Comparison of ENCODE assay signal across 26 cellular contexts in the genomic region with DNA sequence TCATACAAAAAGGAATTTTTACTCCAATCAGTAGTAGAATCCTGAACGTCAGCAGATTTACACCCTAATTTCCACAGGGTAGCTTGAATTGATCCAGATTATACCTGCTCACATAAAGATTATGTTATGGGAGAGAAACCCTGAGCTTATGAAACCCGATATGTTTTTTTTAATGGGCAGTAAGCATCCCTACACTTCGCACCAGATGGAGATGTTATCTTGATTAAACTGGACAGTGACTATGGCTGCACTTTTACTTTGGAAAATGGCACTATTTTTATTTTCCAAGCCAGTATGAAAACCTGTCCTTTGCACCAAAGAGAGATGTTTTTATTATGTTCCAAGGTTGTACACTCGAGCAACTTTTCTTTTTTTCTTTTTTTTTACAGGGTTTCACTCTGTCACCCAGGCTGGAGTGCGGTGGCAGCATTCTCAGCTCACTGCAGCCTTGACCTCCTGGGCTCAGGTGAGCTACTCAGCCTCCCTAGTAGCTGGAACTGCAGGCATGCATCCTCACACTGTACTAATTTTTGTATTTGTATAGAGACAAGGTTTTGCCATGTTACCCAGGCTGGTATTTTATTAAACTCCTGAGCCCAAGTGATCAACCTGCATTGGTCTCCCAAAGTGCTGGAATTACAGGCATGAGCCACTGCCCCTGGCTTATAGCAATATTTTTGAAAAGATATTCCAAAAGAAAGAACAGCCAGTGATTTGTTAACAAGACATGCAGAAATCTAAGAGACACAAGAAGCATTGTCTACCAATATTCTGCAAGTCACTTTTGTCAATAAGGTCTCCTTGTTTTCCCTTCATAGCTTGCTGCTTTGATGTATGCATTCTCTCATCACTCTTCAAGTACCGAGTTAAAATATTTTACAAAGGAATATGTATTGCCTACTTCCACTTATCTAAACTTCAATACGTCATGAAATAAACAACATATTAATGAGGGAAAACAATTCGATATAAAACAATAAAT.
DNase-seq lines count a peak whose midpoint lies in the region; ATAC-seq and TF ChIP-seq lines count a peak whose summit lies in the region.
"Had no signal": no experiment of that assay in that cellular context is flagged by ENCODE, and none has a peak within 500 bp of the region (broad histone marks: within the 10 kb centered on the region; RNA-seq: fewer than 3 reads in every experiment).

No MANE protein-coding gene starts in this region.

- no peaks in the 10 kb centered on the region for H3K79me1 ChIP-seq in neuronal stem cell (ENCODE audit: low read depth, low read length)

- H3K9me3 ChIP-seq in WERI-Rb-1 (ENCODE audit: severe bottlenecking) (no peaks in the 10 kb centered on the region), neuronal stem cell (replicated peaks in 1 of 2; ENCODE audit: control insufficient read depth in 2 of 2, insufficient read depth in 1 of 2, low read depth in 1 of 2, low read length in 2 of 2) (no peaks in the 10 kb centered on the region)
- H3K9me3 ChIP-seq: SJSA1 had no signal

- H3K9me3 Mint-ChIP-seq in activated T-helper 17 cell treated with anti-CD3 and anti-CD28 coated beads, Interleukin-2, amount 50 U/mL, for 72 hours, result no peaks in the 10 kb centered on the region
- H3K9me3 Mint-ChIP-seq: CD8-positive, alpha-beta T cell had no signal

- H3K4me3 Mint-ChIP-seq in activated T-helper 17 cell treated with anti-CD3 and anti-CD28 coated beads, Interleukin-2, amount 50 U/mL, for 72 hours, result no peak overlapping the region
- H3K4me3 Mint-ChIP-seq: B cell; CD8-positive, alpha-beta T cell had no signal

- H2BK12ac ChIP-seq in neuronal stem cell (ENCODE audit: low read length), result no peak overlapping the region

- no peaks in the 10 kb centered on the region for H3K4me1 Mint-ChIP-seq in activated T-helper 17 cell treated with anti-CD3 and anti-CD28 coated beads, Interleukin-2, amount 50 U/mL, for 72 hours
- H3K4me1 Mint-ChIP-seq: B cell had no signal

- H3K9ac ChIP-seq in neuronal stem cell (ENCODE audit: low read depth, low read length, poor library complexity), result no peak overlapping the region

- no peaks in the 10 kb centered on the region for H3K36me3 Mint-ChIP-seq in activated T-helper 17 cell treated with anti-CD3 and anti-CD28 coated beads, Interleukin-2, amount 50 U/mL, for 72 hours (ENCODE audit: low read depth)
- H3K36me3 Mint-ChIP-seq: CD8-positive, alpha-beta T cell had no signal

- H2AFZ ChIP-seq in neuronal stem cell (ENCODE audit: low read length), result peak overlapping the region; percentile 15
- H2AFZ ChIP-seq: PC-9 had no signal

- H3K18ac ChIP-seq in neuronal stem cell (ENCODE audit: low read length), result no peak overlapping the region

- TF ChIP-seq CTCF in WERI-Rb-1 (IDR thresholded peaks at IDR 0.05; ENCODE audit: low read depth, low read length), result no peak

- DNase-seq in HEK293T (ENCODE audit: extremely low spot score), result no peak
- DNase-seq in NCI-H69 (lab: John Stamatoyannopoulos, UW), result peak; percentile 32
- DNase-seq in WERI-Rb-1, result peak; percentile 8
- DNase-seq in neuronal stem cell (ENCODE audit: low spot score), result no peak
- DNase-seq in activated naive CD4-positive, alpha-beta T cell (lab: John Stamatoyannopoulos, UW), result no peak
- DNase-seq in NCI-H2196 treated with DMSO at 0.1 percent for 48 hours (lab: John Stamatoyannopoulos, UW; ENCODE audit: unreplicated experiment), result no peak
- no peak for DNase-seq in activated T-cell treated with anti-CD3 and anti-CD28 coated beads, Interleukin-2, amount 50 U/mL, for 48 hours
- DNase-seq: CD8-positive, alpha-beta T cell; DMS 273 treated with DMSO at 0.1 percent for 48 hours; DMS79; EL; GDM1; MV-4-11; NCI-H1105; NCI-H1436 treated with DMSO at 0.1 percent for 48 hours; NCI-H187 treated with DMSO at 0.1 percent for 48 hours; NCI-H2171 treated with DMSO at 0.1 percent for 48 hours; PC-9; Right ventricle myocardium superior; SW 1271 had no signal

- no peak overlapping the region for H4K91ac ChIP-seq in neuronal stem cell (ENCODE audit: low read depth, low read length, poor library complexity)

- no peak overlapping the region for H3K27ac Mint-ChIP-seq in activated T-helper 17 cell treated with anti-CD3 and anti-CD28 coated beads, Interleukin-2, amount 50 U/mL, for 72 hours
- H3K27ac Mint-ChIP-seq: B cell; CD8-positive, alpha-beta T cell had no signal

- H3K4me3 ChIP-seq in WERI-Rb-1 (ENCODE audit: low read depth, low read length), result no peak overlapping the region
- H3K4me3 ChIP-seq in neuronal stem cell (ENCODE audit: low read length in 2 of 2), result no peak overlapping the region
- H3K4me3 ChIP-seq: GM12878, K562, PC-9, SJSA1 had no signal

- no peak overlapping the region for H3K4me2 ChIP-seq in neuronal stem cell (ENCODE audit: insufficient read depth, low read length, poor library complexity, severe bottlenecking)
- H3K4me2 ChIP-seq: PC-9 had no signal

- no peak overlapping the region for H3K4ac ChIP-seq in neuronal stem cell (ENCODE audit: low read length)

- no CpG with 5 or more reads among the region's 8 CpGs for WGBS in neuronal stem cell (ENCODE audit: extremely low coverage in 2 of 2, insufficient read length in 2 of 2, insufficient replicate concordance in 1 of 2), 2 donors

- CTCF ChIA-PET in HEK293T (lab: Yijun Ruan, JAX), result no interaction called here

- no peak overlapping the region for H2BK120ac ChIP-seq in neuronal stem cell (ENCODE audit: low read depth, low read length)

- no peaks in the 10 kb centered on the region for H3K4me1 ChIP-seq in neuronal stem cell (ENCODE audit: control insufficient read depth in 2 of 2, insufficient read depth in 1 of 2, low read depth in 1 of 2, low read length in 2 of 2)
- H3K4me1 ChIP-seq: SJSA1 had no signal

- H2AK5ac ChIP-seq in neuronal stem cell (ENCODE audit: low read depth, low read length), result no peak overlapping the region

- no peak overlapping the region for H2BK5ac ChIP-seq in neuronal stem cell (ENCODE audit: low read length)

- no peak overlapping the region for H3K14ac ChIP-seq in neuronal stem cell (ENCODE audit: low read length)

- H3K36me3 ChIP-seq in WERI-Rb-1 (no peaks in the 10 kb centered on the region), neuronal stem cell (replicated peaks in 1 of 2; ENCODE audit: control insufficient read depth in 2 of 2, insufficient read depth in 2 of 2, low read length in 2 of 2) (no peaks in the 10 kb centered on the region)
- H3K36me3 ChIP-seq: SJSA1 had no signal

- H3K27me3 ChIP-seq in WERI-Rb-1 (ENCODE audit: insufficient read depth, low read depth, severe bottlenecking) (no peaks in the 10 kb centered on the region), neuronal stem cell (ENCODE audit: control insufficient read depth in 3 of 3, insufficient read depth in 3 of 3, low read depth in 1 of 3, low read length in 3 of 3) (no peaks in the 10 kb centered on the region)
- H3K27me3 ChIP-seq: SJSA1 had no signal

- POLR2A ChIA-PET in HEK293T (lab: Yijun Ruan, JAX), result no interaction called here

- ATAC-seq in activated T-helper 17 cell treated with anti-CD3 and anti-CD28 coated beads, Interleukin-2, amount 50 U/mL, for 72 hours (replicated peaks), result no peak
- ATAC-seq: CD8-positive, alpha-beta T cell; GM12878; K562 had no signal

- no peak overlapping the region for H4K8ac ChIP-seq in neuronal stem cell (ENCODE audit: low read depth, low read length)

- H3K27ac ChIP-seq in WERI-Rb-1 (no peak overlapping the region), neuronal stem cell (replicated peaks; ENCODE audit: low read length) (no peak overlapping the region)
- H3K27ac ChIP-seq: C4-2B, PC-9, SJSA1 had no signal

- no peaks in the 10 kb centered on the region for H3K27me3 Mint-ChIP-seq in activated T-helper 17 cell treated with anti-CD3 and anti-CD28 coated beads, Interleukin-2, amount 50 U/mL, for 72 hours
- H3K27me3 Mint-ChIP-seq: B cell had no signal

- H2BK15ac ChIP-seq in neuronal stem cell (ENCODE audit: low read length), result no peak overlapping the region

- H3K23ac ChIP-seq in neuronal stem cell (ENCODE audit: low read depth, low read length, poor library complexity), result no peak overlapping the region

TF ChIP-seq in HEK293T, 16 proteins besides CTCF, POLR2A, EP300 and RAD21:
- TF ChIP-seq ZNF384 (IDR thresholded peaks at IDR 0.05) (no peak), CTBP1 (IDR thresholded peaks at IDR 0.05; ENCODE audit: borderline replicate concordance) (0 out of 2 replicates have a peak, but pooled peaks have one; percentile 11)

Comparison
In these comparisons a context has a peak if more than half of its experiments do, and no peak if none do; other contexts are left out.
1. DNase-seq: peak in NCI-H69 (single experiment) and WERI-Rb-1 (single experiment); none in HEK293T (single experiment), neuronal stem cell (single experiment), activated naive CD4-positive, alpha-beta T cell (0 of 4), NCI-H2196 treated with DMSO at 0.1 percent for 48 hours (single experiment) and activated T-cell treated with anti-CD3 and anti-CD28 coated beads, Interleukin-2, amount 50 U/mL, for 48 hours (0 of 2).